Comparison of ENCODE assay signal across 9 cellular contexts in genomic region chr4:183348706-183349659, GRCh38. TPM values are rescaled to one million over a fixed set of nuclear protein-coding genes. Genes with fewer than 3 reads are reported as not detected.
DNase-seq lines count a peak whose midpoint lies in the region; ATAC-seq, FAIRE-seq and TF ChIP-seq lines count a peak whose summit lies in the region.
"Had no signal": no experiment of that assay in that cellular context is flagged by ENCODE, and none has a peak within 500 bp of the region (broad histone marks: within the 10 kb centered on the region; RNA-seq: fewer than 3 reads in every experiment).

No MANE protein-coding gene starts in this region.

- H3K4me2 ChIP-seq in GM23338 = no peak overlapping the region
- no peak overlapping the region for H3K4me2 ChIP-seq in H1 (ENCODE audit: insufficient read depth in 1 of 2, low read depth in 2 of 2, low read length in 2 of 2)

- no peak overlapping the region for H4K5ac ChIP-seq in H1 (ENCODE audit: insufficient read length, low read depth, low read length)

- no peak overlapping the region; a peak in 1 of 7 replicates for H3K9ac ChIP-seq in H1 (replicated peaks in 1 of 4; ENCODE audit: extremely low read depth in 1 of 4, low read depth in 3 of 4, low read length in 3 of 4)
- H3K9ac ChIP-seq: parathyroid adenoma had no signal

- no peak overlapping the region for H2AK5ac ChIP-seq in H1 (ENCODE audit: low read depth, low read length)

- H2BK20ac ChIP-seq in H1 (ENCODE audit: low read length) = no peak overlapping the region

- H3K9me3 Mint-ChIP-seq in GM23338 = no peaks in the 10 kb centered on the region
- H3K9me3 Mint-ChIP-seq in type B pancreatic cell = peaks cover 8% of the 10 kb centered on the region

- WGBS in H1 (ENCODE audit: extremely low coverage in 1 of 2, insufficient coverage in 1 of 2, insufficient read length in 1 of 2, insufficient replicate concordance in 2 of 2, low coverage in 1 of 2, low lambda C conversion rate in 2 of 2, missing lambda C conversion rate in 1 of 2), 2 experiments = 89% methylated on average over 17 of the region's 17 CpGs; no CpG with 5 or more reads in 1 of the 2 experiments
- WGBS in spleen, 5 donors = 64 to 76% (median 68%) methylated on average over 17 of the region's 17 CpGs

- H3K27ac ChIP-seq in GM23338 (ENCODE audit: low read depth) = no peak overlapping the region
- no peak overlapping the region for H3K27ac ChIP-seq in H1 (ENCODE audit: low read depth, low read length)
- no peak overlapping the region for H3K27ac ChIP-seq in spleen
- H3K27ac ChIP-seq: parathyroid adenoma had no signal

- DNase-seq in GM23338 (ENCODE audit: low spot score) (no peak), RPMI7951 (ENCODE audit: low read depth) (peak; percentile 87), H1 (ENCODE audit: low read depth in 1 of 2, low spot score in 2 of 2) (no peak), spleen (peak; percentile 31), type B pancreatic cell (ENCODE audit: extremely low spot score, unreplicated experiment) (no peak), C1 segment of cervical spinal cord (lab: John Stamatoyannopoulos, UW) (no peak)

- no peak overlapping the region for H2BK15ac ChIP-seq in H1 (ENCODE audit: low read length)

- CTCF ChIA-PET in H1 (lab: Charles Lee; ENCODE audit: partially characterized antibody) = no interaction called here

- no peak for FAIRE-seq in H1 (lab: Jason Lieb, UNC)

- H4K20me1 ChIP-seq in GM23338 (replicated peaks; ENCODE audit: insufficient read depth) = no peaks in the 10 kb centered on the region
- no peaks in the 10 kb centered on the region for H4K20me1 ChIP-seq in H1 (replicated peaks in 1 of 2; ENCODE audit: control insufficient read depth in 1 of 2, insufficient read depth in 2 of 2, low read length in 2 of 2)

- H3K79me1 ChIP-seq in H1 (ENCODE audit: low read depth, low read length) = no peaks in the 10 kb centered on the region

- H3K4me3 Mint-ChIP-seq in GM23338 (no peak overlapping the region), type B pancreatic cell (no peak overlapping the region)

- no peaks in the 10 kb centered on the region for H3F3A ChIP-seq in GM23338 (replicated peaks; ENCODE audit: low read depth)

- POLR2A ChIA-PET in H1 (lab: Charles Lee; ENCODE audit: partially characterized antibody) = no interaction called here

- H3K27ac Mint-ChIP-seq in GM23338 (peak overlapping the region; percentile 62; the same call in 1 of the 2 replicates), type B pancreatic cell (no peak overlapping the region)

- H3K23me2 ChIP-seq in H1 (ENCODE audit: low read depth, low read length) = no peaks in the 10 kb centered on the region

- H3K4me3 ChIP-seq in GM23338 (no peak overlapping the region), H1 (ENCODE audit: extremely low read depth in 1 of 4, insufficient read depth in 2 of 4, low read depth in 3 of 4, low read length in 4 of 4) (no peak overlapping the region), spleen (no peak overlapping the region)

- H3K9me3 ChIP-seq in H1 (ENCODE audit: insufficient read depth in 2 of 2, low read depth in 1 of 2, low read length in 1 of 2) = no peaks in the 10 kb centered on the region
- H3K9me3 ChIP-seq in spleen = no peaks in the 10 kb centered on the region

- H2AFZ ChIP-seq in GM23338 = peak overlapping the region; percentile 69; the same call in 1 of the 2 replicates
- H2AFZ ChIP-seq in H1 (ENCODE audit: low read length) = no peak overlapping the region; the same call in 1 of the 2 replicates
- H2AFZ ChIP-seq: parathyroid adenoma had no signal

- no peak for TF ChIP-seq RAD21 in H1 (IDR thresholded peaks at IDR 0.05 in 1 of 2, conservative IDR thresholded peaks at IDR 0.05 in 1 of 2; ENCODE audit: low read depth in 2 of 2, low read length in 2 of 2)

- no peak overlapping the region for H2BK5ac ChIP-seq in H1 (ENCODE audit: low read depth, low read length)

- no peaks in the 10 kb centered on the region for H3K27me3 ChIP-seq in GM23338 (ENCODE audit: insufficient read depth)
- no peaks in the 10 kb centered on the region for H3K27me3 ChIP-seq in H1 (replicated peaks in 1 of 4; ENCODE audit: control insufficient read depth in 3 of 4, extremely low read depth in 1 of 4, insufficient read depth in 3 of 4, low read length in 3 of 4)
- H3K27me3 ChIP-seq in spleen (replicated peaks in 1 of 7) = peaks cover 0 to 51% (median 0%) of the 10 kb centered on the region in 7 donors

- H3K56ac ChIP-seq in H1 (replicated peaks; ENCODE audit: insufficient read length, low read depth, low read length) = no peak overlapping the region

- H3K14ac ChIP-seq in H1 (ENCODE audit: insufficient read length) = no peak overlapping the region

- TF ChIP-seq POLR2A in H1 (IDR thresholded peaks at IDR 0.05; ENCODE audit: control extremely low read depth in 1 of 2, low read depth in 2 of 2, low read length in 2 of 2) = no peak
- no peak for TF ChIP-seq POLR2A in spleen (IDR thresholded peaks at IDR 0.05)

- H3K18ac ChIP-seq in H1 (ENCODE audit: extremely low read depth, low read length) = no peak overlapping the region

- H3K36me3 ChIP-seq in GM23338 (ENCODE audit: insufficient read depth) = no peaks in the 10 kb centered on the region
- no peaks in the 10 kb centered on the region for H3K36me3 ChIP-seq in H1 (ENCODE audit: control insufficient read depth in 2 of 4, insufficient read depth in 4 of 4, low read length in 3 of 4)
- H3K36me3 ChIP-seq in spleen = no peaks in the 10 kb centered on the region

- TF ChIP-seq CTCF in GM23338 (conservative IDR thresholded peaks at IDR 0.05; ENCODE audit: low read depth in 2 of 2) (no peak), H1 (IDR thresholded peaks at IDR 0.05; ENCODE audit: control extremely low read depth in 1 of 3, insufficient read depth in 1 of 3, low read depth in 1 of 3, low read length in 3 of 3) (no peak), spleen (IDR thresholded peaks at IDR 0.05 in 8 of 11, conservative IDR thresholded peaks at IDR 0.05 in 3 of 11) (no peak), type B pancreatic cell (conservative IDR thresholded peaks at IDR 0.05) (no peak)

- no peaks in the 10 kb centered on the region for H3K9me2 ChIP-seq in GM23338 (ENCODE audit: insufficient read depth)

- H2BK120ac ChIP-seq in H1 (replicated peaks; ENCODE audit: low read depth, low read length) = no peak overlapping the region

- H3K36me3 Mint-ChIP-seq in GM23338 (ENCODE audit: low read depth) (no peaks in the 10 kb centered on the region), type B pancreatic cell (peaks cover 4% of the 10 kb centered on the region)

- no peak overlapping the region for H4K8ac ChIP-seq in H1 (ENCODE audit: extremely low read depth, insufficient read depth, low read length)

- no peak for ATAC-seq in GM23338
- ATAC-seq in GM21381 (IDR thresholded peaks at IDR 0.05; ENCODE audit: unreplicated experiment) = no peak
- ATAC-seq in GM18519 (IDR thresholded peaks at IDR 0.05; ENCODE audit: low FRiP score, unreplicated experiment) = no peak

- TF ChIP-seq EP300 in H1 (IDR thresholded peaks at IDR 0.05; ENCODE audit: borderline replicate concordance in 1 of 2, low read depth in 2 of 2, low read length in 2 of 2) = no peak

- intact Hi-C loops in spleen (cut with DNase I; ENCODE audit: low total_unique reads) = no loop called here

- H3K4ac ChIP-seq in H1 (replicated peaks; ENCODE audit: insufficient read length, low read depth, low read length) = no peak overlapping the region

- no peak overlapping the region for H3K23ac ChIP-seq in H1 (ENCODE audit: insufficient read length)

- 0 out of 2 replicates have a peak overlapping the region, but pooled peaks have one; percentile 39 for H2BK12ac ChIP-seq in H1 (ENCODE audit: low read depth, low read length)

- H3K4me1 Mint-ChIP-seq in GM23338 (no peaks in the 10 kb centered on the region), type B pancreatic cell (ENCODE audit: unreplicated experiment) (peaks cover 16% of the 10 kb centered on the region)

- H4K91ac ChIP-seq in H1 (replicated peaks; ENCODE audit: insufficient read length, low read length) = no peak overlapping the region

- H3K4me1 ChIP-seq in GM23338 (ENCODE audit: insufficient read depth) (no peaks in the 10 kb centered on the region), H1 (replicated peaks in 1 of 4; ENCODE audit: control insufficient read depth in 3 of 4, insufficient read depth in 4 of 4, low read length in 3 of 4) (no peaks in the 10 kb centered on the region), spleen (peaks cover 0 to 8% (median 2%) of the 10 kb centered on the region in 6 donors)
- H3K4me1 ChIP-seq: parathyroid adenoma had no signal

- H3K79me2 ChIP-seq in GM23338 (replicated peaks; ENCODE audit: insufficient read depth) (no peaks in the 10 kb centered on the region), H1 (ENCODE audit: control insufficient read depth in 1 of 2, insufficient read depth in 2 of 2, low read length in 2 of 2) (no peaks in the 10 kb centered on the region)
- H3K79me2 ChIP-seq: parathyroid adenoma had no signal

- H3K27me3 Mint-ChIP-seq in GM23338 (ENCODE audit: insufficient read depth, low read depth, poor library complexity) (peaks cover 6% of the 10 kb centered on the region), type B pancreatic cell (peaks cover 13% of the 10 kb centered on the region)

RNA-seq across cellular contexts. Expression of gene CLDN24, which starts 26.8 kb away (rescaled TPM):
- not detected in 2 replicates for total RNA-seq in GM23338 (2014; rRNA removed; shearing (Covaris generic))
- not detected in 2 replicates for polyA plus RNA-seq in GM23338 (2016; fragmentation: Nextera tagmentation; extraction: Ambion mirVana)
- not detected in 2 replicates for total RNA-seq in RPMI7951 (2014; rRNA removed; shearing (Covaris generic))
- not detected in 2 replicates for total RNA-seq in H1 (2021; fragmentation: NEBNext Ultra II Directional; extraction: Animal tissue kit (Norgen Biotek cat#: 25700))
- not detected in 2 replicates for polyA plus RNA-seq in H1 (2011; rRNA removed)
- not detected for polyA plus RNA-seq in H1 (2011; cell fraction: cytosol; rRNA removed)
- not detected for polyA plus RNA-seq in H1 (2011; cell fraction: nucleus; rRNA removed)
- polyA plus RNA-seq in H1 (2012, experiment 1 of 2) = not detected in 4 replicates
- not detected for polyA plus RNA-seq in H1 (2012, experiment 2 of 2)
- not detected for polyA plus RNA-seq in H1 (2013, experiment 1 of 2)
- not detected for polyA plus RNA-seq in H1 (2013, experiment 2 of 2)
- not detected in 2 replicates for polyA minus RNA-seq in H1 (2011; rRNA and poly(A)+ RNA removed)
- not detected for polyA minus RNA-seq in H1 (2011; cell fraction: cytosol; rRNA and poly(A)+ RNA removed)
- polyA minus RNA-seq in H1 (2011; cell fraction: nucleus; rRNA and poly(A)+ RNA removed) = not detected
- not detected for total RNA-seq in spleen
- polyA plus RNA-seq in spleen = not detected
- not detected in 2 replicates for total RNA-seq in type B pancreatic cell (ENCODE audit: low replicate concordance)

RNA-seq across cellular contexts. Expression of gene CLDN22, which starts 28.9 kb away (rescaled TPM):
- total RNA-seq in GM23338 (2014; rRNA removed; shearing (Covaris generic)) = not detected in 2 replicates
- not detected in 2 replicates for polyA plus RNA-seq in GM23338 (2016; fragmentation: Nextera tagmentation; extraction: Ambion mirVana)
- not detected in 2 replicates for total RNA-seq in RPMI7951 (2014; rRNA removed; shearing (Covaris generic))
- not detected in 2 replicates for total RNA-seq in H1 (2021; fragmentation: NEBNext Ultra II Directional; extraction: Animal tissue kit (Norgen Biotek cat#: 25700))
- polyA plus RNA-seq in H1 (2011; rRNA removed) = not detected in 2 replicates
- polyA plus RNA-seq in H1 (2011; cell fraction: cytosol; rRNA removed) = not detected
- polyA plus RNA-seq in H1 (2011; cell fraction: nucleus; rRNA removed) = not detected
- 0.34 to 1.2 TPM (median 0.40 TPM) in 3 of 4 replicates, not detected in the other for polyA plus RNA-seq in H1 (2012, experiment 1 of 2)
- polyA plus RNA-seq in H1 (2012, experiment 2 of 2) = not detected
- polyA plus RNA-seq in H1 (2013, experiment 1 of 2) = not detected
- polyA plus RNA-seq in H1 (2013, experiment 2 of 2) = not detected
- not detected in 2 replicates for polyA minus RNA-seq in H1 (2011; rRNA and poly(A)+ RNA removed)
- polyA minus RNA-seq in H1 (2011; cell fraction: cytosol; rRNA and poly(A)+ RNA removed) = not detected
- polyA minus RNA-seq in H1 (2011; cell fraction: nucleus; rRNA and poly(A)+ RNA removed) = 0.30 TPM
- not detected for total RNA-seq in spleen
- polyA plus RNA-seq in spleen = not detected
- total RNA-seq in type B pancreatic cell (ENCODE audit: low replicate concordance) = not detected in 2 replicates

Comparison
In these comparisons a context has a peak if more than half of its experiments do, and no peak if none do; other contexts are left out.
1. DNase-seq: peak in RPMI7951 (single experiment) and spleen (single experiment); none in GM23338 (single experiment), H1 (0 of 2), type B pancreatic cell (single experiment) and C1 segment of cervical spinal cord (0 of 14).